In the genomic region with DNA sequence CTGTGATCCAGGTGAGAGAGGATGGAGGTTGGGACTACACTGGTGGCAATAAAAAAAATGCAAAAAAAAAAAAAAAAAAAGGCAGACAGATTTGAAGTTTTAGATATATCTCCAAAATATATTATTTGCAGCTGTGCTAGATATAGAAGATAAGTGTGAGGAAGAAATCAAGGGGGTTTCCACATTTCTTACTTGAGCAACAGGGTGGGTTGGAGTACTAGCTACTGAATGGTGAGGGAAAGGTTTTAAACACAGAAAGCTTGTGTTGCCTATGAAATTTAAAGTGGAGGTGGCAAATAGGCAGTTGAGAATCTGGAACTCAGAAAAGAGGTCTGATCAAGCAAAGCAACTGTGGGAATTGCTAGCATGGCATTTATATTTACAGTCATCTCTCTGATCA, we compare ENCODE assay signal across 16 cellular contexts. TPM values are rescaled to one million over a fixed set of nuclear protein-coding genes. Genes with fewer than 3 reads are reported as not detected.
"Had no signal": no experiment of that assay in that cellular context is flagged by ENCODE, and none has a peak within 500 bp of the region (broad histone marks: within the 10 kb centered on the region; RNA-seq: fewer than 3 reads in every experiment).

No MANE protein-coding gene starts in this region.

- H3K27ac Mint-ChIP-seq: activated T-cell treated with anti-CD3 and anti-CD28 coated beads, Interleukin-2, amount 50 U/mL, for 24 hours; mesothelial cell of epicardium; nephron progenitor cell had no signal

- H3K4me3 ChIP-seq: adrenal gland, cardiac muscle cell, dorsolateral prefrontal cortex, gastroesophageal sphincter, lung, transverse colon, vagina had no signal

- H3K9me3 Mint-ChIP-seq: activated T-cell treated with anti-CD3 and anti-CD28 coated beads, Interleukin-2, amount 50 U/mL, for 24 hours; mesothelial cell of epicardium; nephron progenitor cell had no signal

- ATAC-seq: gastroesophageal sphincter, left colon had no signal

- H3K27me3 ChIP-seq: adrenal gland, cardiac muscle cell, dorsolateral prefrontal cortex, gastroesophageal sphincter, transverse colon, vagina had no signal

- H3K27ac ChIP-seq: adrenal gland, dorsolateral prefrontal cortex, gastroesophageal sphincter, transverse colon, vagina had no signal

- H3K27me3 Mint-ChIP-seq: activated T-cell treated with anti-CD3 and anti-CD28 coated beads, Interleukin-2, amount 50 U/mL, for 24 hours had no signal

- H3K4me1 Mint-ChIP-seq: mesothelial cell of epicardium, nephron progenitor cell had no signal

- H3K4me3 Mint-ChIP-seq: activated T-cell treated with anti-CD3 and anti-CD28 coated beads, Interleukin-2, amount 50 U/mL, for 24 hours; mesothelial cell of epicardium; nephron progenitor cell had no signal

- DNase-seq: activated CD4-positive, alpha-beta T cell treated with anti-CD3 and anti-CD28 coated beads, Interleukin-2, amount 50 U/mL, for 1 hour; activated naive CD4-positive, alpha-beta T cell treated with anti-CD3 and anti-CD28 coated beads, Interleukin-2, amount 50 U/mL, for 16 hours; activated T-cell treated with anti-CD3 and anti-CD28 coated beads, Interleukin-2, amount 50 U/mL, for 24 hours; adrenal gland; dorsolateral prefrontal cortex; left colon; nephron progenitor cell; occipital lobe; stimulated activated naive CD4-positive, alpha-beta T cell; substantia nigra; transverse colon had no signal

- H3K4me1 ChIP-seq: adrenal gland, vagina had no signal

- H3K9me3 ChIP-seq: adrenal gland, gastroesophageal sphincter, transverse colon, vagina had no signal

RNA-seq across cellular contexts. Expression of gene GNRH2, which starts 59.9 kb away (rescaled TPM):
- total RNA-seq: occipital lobe, transverse colon, vagina had no signal
- polyA plus RNA-seq: cardiac muscle cell had no signal
